2 cellular contexts compared by ENCODE assay signal in genomic region chr18:28690836-28691835, GRCh38.
TF ChIP-seq lines count a peak whose summit lies in the region.

No MANE protein-coding gene starts in this region.

TF ChIP-seq in endothelial cell of umbilical vein, 7 proteins besides CTCF, POLR2A, EP300 and RAD21:
- TF ChIP-seq FOS (IDR thresholded peaks at IDR 0.05; ENCODE audit: borderline replicate concordance, insufficient read depth, low read length) (no peak), JUN (IDR thresholded peaks at IDR 0.05; ENCODE audit: borderline replicate concordance, insufficient read depth, insufficient read length, low read depth) (peak; percentile 24)
TF ChIP-seq in endothelial cell of umbilical vein: peak in this region for 1.

TF ChIP-seq in WTC11, 78 proteins besides CTCF, POLR2A, EP300 and RAD21:
- TF ChIP-seq JAZF1 (CRISPR knock-in tag; IDR thresholded peaks at IDR 0.05) (no peak), OVOL2 (CRISPR knock-in tag; IDR thresholded peaks at IDR 0.05; ENCODE audit: borderline replicate concordance) (no peak), NFATC4 (CRISPR knock-in tag; IDR thresholded peaks at IDR 0.05) (no peak), SOX15 (CRISPR knock-in tag; IDR thresholded peaks at IDR 0.05) (no peak), ZBTB21 (CRISPR knock-in tag; IDR thresholded peaks at IDR 0.05; ENCODE audit: borderline replicate concordance) (no peak), ZNF138 (CRISPR knock-in tag; conservative IDR thresholded peaks at IDR 0.05) (no peak), ZBTB43 (CRISPR knock-in tag; IDR thresholded peaks at IDR 0.05) (no peak), IRF1 (CRISPR knock-in tag; IDR thresholded peaks at IDR 0.05) (no peak), PRDM15 (CRISPR knock-in tag; IDR thresholded peaks at IDR 0.05) (no peak), E2F4 (CRISPR knock-in tag; IDR thresholded peaks at IDR 0.05; ENCODE audit: borderline replicate concordance, low read depth) (no peak), ARID4B (CRISPR knock-in tag; IDR thresholded peaks at IDR 0.05; ENCODE audit: borderline replicate concordance) (no peak), ZNF512 (CRISPR knock-in tag; IDR thresholded peaks at IDR 0.05; ENCODE audit: borderline replicate concordance) (no peak), CREM (CRISPR knock-in tag; IDR thresholded peaks at IDR 0.05) (no peak), HMGA2 (CRISPR knock-in tag; IDR thresholded peaks at IDR 0.05) (no peak), FOXP4 (CRISPR knock-in tag; IDR thresholded peaks at IDR 0.05) (no peak)
